8 cellular contexts compared by ENCODE assay signal in the genomic region with DNA sequence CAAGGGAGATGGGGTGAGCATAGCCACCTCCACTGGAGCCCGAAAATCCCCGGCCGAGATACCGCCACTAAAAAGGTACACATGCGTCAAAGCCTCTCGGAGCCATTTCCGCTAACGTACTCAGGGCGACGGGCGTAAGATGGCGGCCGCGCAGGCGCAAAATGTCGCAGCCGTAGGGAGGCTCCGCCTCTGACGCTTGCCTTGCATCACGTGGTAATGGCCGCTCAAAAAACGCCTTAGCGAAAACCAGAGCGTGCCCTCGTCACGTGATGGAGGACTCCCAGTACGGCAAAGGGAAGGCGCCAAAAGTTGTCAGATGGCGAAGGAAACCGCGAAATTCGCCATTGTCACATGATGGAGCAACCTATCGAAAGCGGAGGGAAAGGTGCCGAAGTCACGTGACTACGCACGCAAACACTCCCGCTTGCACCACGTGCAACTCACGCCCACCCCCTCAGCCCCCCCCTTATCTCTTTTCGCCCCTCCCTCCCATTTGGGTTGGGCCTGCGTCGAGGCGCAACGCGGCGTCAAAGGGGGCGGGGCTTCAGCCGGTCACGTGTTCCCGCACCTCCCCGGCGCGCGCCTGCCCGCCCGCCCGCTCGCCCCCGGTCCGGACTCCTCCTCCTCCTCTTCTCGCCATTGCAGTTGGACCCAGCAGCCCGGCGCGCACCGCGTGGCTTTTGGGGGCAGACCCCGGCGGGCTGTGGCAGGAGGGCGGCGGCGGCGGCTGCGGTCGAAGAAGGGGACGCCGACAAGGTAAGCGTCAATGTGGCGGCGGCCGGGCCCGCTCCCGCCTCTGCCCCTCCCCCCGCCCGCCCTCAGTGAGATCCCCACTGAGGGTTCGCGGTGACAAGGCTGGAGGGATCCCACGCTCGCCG.
A peak's percentile ranks its signal among the peaks of the same experiment; 100 is the strongest.
DNase-seq lines count a peak whose midpoint lies in the region; ATAC-seq and FAIRE-seq lines count a peak whose summit lies in the region.

Gene ILF3, plus strand, starts transcription at position 615 of the 878 bp plus-strand sequence. CDS start 16,260 bp downstream, outside the sequence.

- H3K4me1 Mint-ChIP-seq in effector memory CD8-positive, alpha-beta T cell (ENCODE audit: low read depth in 2 of 2) = peaks cover 32 to 38% of the 10 kb centered on the region in 2 donors

- H3K9me3 Mint-ChIP-seq in effector memory CD8-positive, alpha-beta T cell = no peaks in the 10 kb centered on the region

- DNase-seq in COLO829 (ENCODE audit: low spot score) (peak; percentile 99), HTR-8/SVneo (ENCODE audit: insufficient read length, low spot score) (peak; percentile 97), NOMO-1 treated with dmso at 0.1 percent for 144 hours (lab: John Stamatoyannopoulos, UW; ENCODE audit: unreplicated experiment) (peak; percentile 99), medulla oblongata (ENCODE audit: extremely low spot score) (peak; percentile 99)
- DNase-seq in activated CD8-positive, alpha-beta memory T cell treated with anti-CD3 and anti-CD28 coated beads for 48 hours (ENCODE audit: low read depth in 2 of 3, low spot score in 2 of 3) = peak; percentile 94 to 99 (median 97)
- DNase-seq in effector memory CD8-positive, alpha-beta T cell = peak; percentile 100
- peak; percentile 100 for DNase-seq in stimulated activated CD8-positive, alpha-beta memory T cell treated with anti-CD3 and anti-CD28 coated beads, Interleukin-12 subunit alpha, Interleukin-12 subunit beta, amount 100 ng/mL, for 1 hour (ENCODE audit: low read depth)

- H3K36me3 Mint-ChIP-seq in effector memory CD8-positive, alpha-beta T cell (ENCODE audit: insufficient read depth) = peaks cover 58% of the 10 kb centered on the region

- FAIRE-seq in HTR-8/SVneo (lab: Jason Lieb, UNC) = peak; percentile 99

- no peaks in the 10 kb centered on the region for H3K27me3 Mint-ChIP-seq in effector memory CD8-positive, alpha-beta T cell

- H3K27ac Mint-ChIP-seq in effector memory CD8-positive, alpha-beta T cell = peak within 1 kb of the TSS; percentile 99

- peak; percentile 52 for ATAC-seq in GM21367 (IDR thresholded peaks at IDR 0.05; ENCODE audit: unreplicated experiment)
- ATAC-seq in effector memory CD8-positive, alpha-beta T cell (replicated peaks) = peak; percentile 80

- H3K4me3 Mint-ChIP-seq in effector memory CD8-positive, alpha-beta T cell = peak within 1 kb of the TSS; percentile 95 to 97

Comparison
In these comparisons a context has a peak if more than half of its experiments do, and no peak if none do; other contexts are left out.
1. Peak in every context shown above with its lines: DNase-seq and ATAC-seq.